Comparison of ENCODE assay signal across 8 cellular contexts in the genomic region with DNA sequence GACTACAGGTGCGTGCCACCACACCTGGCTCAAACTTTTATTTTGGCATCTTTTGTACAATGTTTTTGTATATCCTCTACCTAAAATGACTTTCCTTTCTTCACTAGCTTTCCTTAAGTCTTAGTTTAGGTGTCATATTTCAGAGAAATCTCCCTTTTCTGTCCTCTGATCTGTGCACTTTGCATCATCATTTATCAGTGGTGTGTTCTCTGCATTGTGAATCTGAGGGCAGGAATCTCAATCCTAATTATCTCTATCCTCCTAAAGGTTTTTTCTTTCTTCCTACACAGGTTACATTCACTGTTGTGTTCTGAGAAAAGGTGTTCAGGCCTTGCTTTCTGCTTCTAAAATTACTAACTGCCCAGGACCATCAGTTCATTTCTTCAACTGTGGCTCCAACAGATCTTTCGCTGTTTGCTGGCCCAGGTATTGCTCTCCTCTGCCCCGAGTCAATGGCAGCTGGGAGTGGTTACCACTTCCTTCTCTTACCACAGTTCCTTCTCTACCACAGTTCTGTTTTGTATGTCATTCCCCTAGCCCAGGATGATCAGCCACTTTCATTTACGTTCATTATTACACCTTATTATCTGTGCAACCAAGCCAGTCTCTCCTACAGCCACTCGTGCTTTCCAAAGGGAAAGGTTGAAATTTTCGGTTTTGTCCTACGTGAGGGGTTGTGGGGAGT. TPM values are rescaled to one million over a fixed set of nuclear protein-coding genes. Genes with fewer than 3 reads are reported as not detected.
DNase-seq lines count a peak whose midpoint lies in the region; ATAC-seq and TF ChIP-seq lines count a peak whose summit lies in the region.

No MANE protein-coding gene starts in this region.

- H3K36me3 Mint-ChIP-seq in activated CD4-positive, alpha-beta T cell treated with anti-CD3 and anti-CD28 coated beads for 36 hours (ENCODE audit: low read depth): no peaks in the 10 kb centered on the region

- H3K27ac ChIP-seq in heart left ventricle: peak overlapping the region in 1 of 12 donors; percentile 43
- no peak overlapping the region for H3K27ac ChIP-seq in right atrium auricular region
- H3K27ac ChIP-seq in adrenal gland: no peak overlapping the region

- peaks cover 0 to 2% (median 0%) of the 10 kb centered on the region in 9 donors for H3K36me3 ChIP-seq in heart left ventricle
- no peaks in the 10 kb centered on the region for H3K36me3 ChIP-seq in right atrium auricular region
- H3K36me3 ChIP-seq in mucosa of descending colon (ENCODE audit: low read depth): no peaks in the 10 kb centered on the region
- no peaks in the 10 kb centered on the region for H3K36me3 ChIP-seq in adrenal gland (replicated peaks in 1 of 2)

- intact Hi-C loops in heart left ventricle (cut with DNase I) (loop anchor here in 1 of 10 donors (10.0 kb wide), 1 partner anchor 124 kb away; no protein-coding TSS in a partner anchor), mucosa of descending colon (cut with DNase I, micrococcal nuclease) (no loop called here), adrenal gland (cut with DNase I) (no loop called here)
- intact Hi-C loops in activated CD4-positive, alpha-beta T cell treated with anti-CD3 and anti-CD28 coated beads for 36 hours (cut with DNase I, micrococcal nuclease): loop anchor here (1.0 to 10.0 kb wide), 5 partner anchors 8 to 314 kb away; partner anchors contain the start of gene GALNT12 (in 1 of the 2)

- no peaks in the 10 kb centered on the region for H3K27me3 ChIP-seq in heart left ventricle
- no peaks in the 10 kb centered on the region for H3K27me3 ChIP-seq in right atrium auricular region
- H3K27me3 ChIP-seq in adrenal gland: no peaks in the 10 kb centered on the region

- no peaks in the 10 kb centered on the region for H3K9me3 ChIP-seq in heart left ventricle
- no peaks in the 10 kb centered on the region for H3K9me3 ChIP-seq in right atrium auricular region
- H3K9me3 ChIP-seq in mucosa of descending colon: no peaks in the 10 kb centered on the region
- no peaks in the 10 kb centered on the region for H3K9me3 ChIP-seq in adrenal gland (replicated peaks in 1 of 3)

- peak overlapping the region; percentile 48 for H3K4me3 Mint-ChIP-seq in activated CD4-positive, alpha-beta T cell treated with anti-CD3 and anti-CD28 coated beads for 36 hours

- H3K9me3 Mint-ChIP-seq in activated CD4-positive, alpha-beta T cell treated with anti-CD3 and anti-CD28 coated beads for 36 hours (ENCODE audit: low read depth): no peaks in the 10 kb centered on the region

- POLR2A ChIA-PET in activated CD4-positive, alpha-beta T cell treated with anti-CD3 and anti-CD28 coated beads for 36 hours (lab: Charles Lee): interaction anchor here (0.7 to 2.6 kb wide), 3 partner anchors 8 to 23 kb away, joined by 3 to 11 read pairs (median 4); partner anchors contain the start of gene TGFBR1

- WGBS in heart left ventricle, 4 donors: 85 to 92% (median 90%) methylated on average over 7 of the region's 7 CpGs
- WGBS in adrenal gland, 4 donors: 78 to 93% (median 82%) methylated on average over 7 of the region's 7 CpGs

- ATAC-seq in heart left ventricle (peak in 3 of 4 donors; percentile 37 to 80 (median 47)), HG03280 (IDR thresholded peaks at IDR 0.05; ENCODE audit: unreplicated experiment) (peak; percentile 90), mucosa of descending colon (peak; percentile 86)
- ATAC-seq in activated CD4-positive, alpha-beta T cell treated with anti-CD3 and anti-CD28 coated beads for 36 hours: peak; percentile 97

- peaks cover 0 to 74% (median 41%) of the 10 kb centered on the region in 12 donors for H3K4me1 ChIP-seq in heart left ventricle
- H3K4me1 ChIP-seq in right atrium auricular region: peaks cover 0 to 32% of the 10 kb centered on the region in 2 donors
- H3K4me1 ChIP-seq in mucosa of descending colon (ENCODE audit: low read depth): peaks cover 3% of the 10 kb centered on the region
- H3K4me1 ChIP-seq in adrenal gland (replicated peaks in 1 of 2): peaks cover under 1 to 14% of the 10 kb centered on the region in 2 donors

- no peak for TF ChIP-seq POLR2A in heart left ventricle (IDR thresholded peaks at IDR 0.05)
- no peak for TF ChIP-seq POLR2A in adrenal gland (IDR thresholded peaks at IDR 0.05)

- peak overlapping the region; percentile 90 for H3K27ac Mint-ChIP-seq in activated CD4-positive, alpha-beta T cell treated with anti-CD3 and anti-CD28 coated beads for 36 hours

- CTCF ChIA-PET in activated CD4-positive, alpha-beta T cell treated with anti-CD3 and anti-CD28 coated beads for 36 hours (lab: Charles Lee): interaction anchor here (0.9 to 2.4 kb wide), 7 partner anchors 10 to 105 kb away, joined by 3 to 6 read pairs (median 3); no protein-coding TSS in a partner anchor

- H3K4me1 Mint-ChIP-seq in activated CD4-positive, alpha-beta T cell treated with anti-CD3 and anti-CD28 coated beads for 36 hours: peaks cover 79% of the 10 kb centered on the region

- TF ChIP-seq CTCF in heart left ventricle (IDR thresholded peaks at IDR 0.05): no peak
- no peak for TF ChIP-seq CTCF in right atrium auricular region (IDR thresholded peaks at IDR 0.05)
- TF ChIP-seq CTCF in mucosa of descending colon (IDR thresholded peaks at IDR 0.05): no peak
- TF ChIP-seq CTCF in adrenal gland (IDR thresholded peaks at IDR 0.05): no peak

- DNase-seq in heart left ventricle (no peak), right atrium auricular region (ENCODE audit: low spot score) (no peak), mucosa of descending colon (peak in 2 of 3 donors; percentile 30 to 39), COLO829 (ENCODE audit: low spot score) (no peak), adrenal gland (no peak)
- DNase-seq in activated CD4-positive, alpha-beta T cell treated with anti-CD3 and anti-CD28 coated beads for 36 hours: peak; percentile 71
- no peak for DNase-seq in effector CD8-positive, alpha-beta T cell (lab: John Stamatoyannopoulos, UW)

- H3K4me3 ChIP-seq in heart left ventricle (no peak overlapping the region), right atrium auricular region (no peak overlapping the region), mucosa of descending colon (no peak overlapping the region), adrenal gland (no peak overlapping the region)

- no peaks in the 10 kb centered on the region for H3K27me3 Mint-ChIP-seq in activated CD4-positive, alpha-beta T cell treated with anti-CD3 and anti-CD28 coated beads for 36 hours

RNA-seq across cellular contexts. Expression of gene TGFBR1, which starts 14.0 kb away (rescaled TPM):
- total RNA-seq in heart left ventricle (10 to 100 TPM in 8 of 9 donors, 1 to 10 TPM in 1; 8.5 to 41.0 (median 14.7) TPM), right atrium auricular region (10 to 100 TPM in 1 of 2 donors, 1 to 10 TPM in 1; 8.0 to 15.4 TPM), mucosa of descending colon (10 to 100 TPM; 23.7 to 71.6 (median 24.7) TPM), adrenal gland (10 to 100 TPM in 7 of 8 donors, 1 to 10 TPM in 1; 7.7 to 38.5 (median 27.3) TPM)
- polyA plus RNA-seq in heart left ventricle (1 to 10 TPM; 3.8 to 7.6 TPM), adrenal gland (10 to 100 TPM in 1 of 3 donors, 1 to 10 TPM in 2; 5.5 to 14.2 (median 8.5) TPM)
- total RNA-seq in activated CD4-positive, alpha-beta T cell treated with anti-CD3 and anti-CD28 coated beads for 36 hours: 10 to 100 TPM; 18.6 to 19.3 TPM

Comparison
In these comparisons a context has a peak if more than half of its experiments do, and no peak if none do; other contexts are left out.
1. ATAC-seq: peak in every context shown above with its lines; median percentile 97 in activated CD4-positive, alpha-beta T cell treated with anti-CD3 and anti-CD28 coated beads for 36 hours; 90 in HG03280; 86 in mucosa of descending colon; 47 in heart left ventricle.
2. DNase-seq: peak in activated CD4-positive, alpha-beta T cell treated with anti-CD3 and anti-CD28 coated beads for 36 hours (single experiment) and mucosa of descending colon (2 of 3); none in heart left ventricle (0 of 5), right atrium auricular region (single experiment), COLO829 (single experiment), adrenal gland (0 of 7) and effector CD8-positive, alpha-beta T cell (single experiment).
3. intact Hi-C loops: an anchor here in activated CD4-positive, alpha-beta T cell treated with anti-CD3 and anti-CD28 coated beads for 36 hours (1.0 to 10.0 kb wide); none called in mucosa of descending colon and adrenal gland.